In the genomic region with DNA sequence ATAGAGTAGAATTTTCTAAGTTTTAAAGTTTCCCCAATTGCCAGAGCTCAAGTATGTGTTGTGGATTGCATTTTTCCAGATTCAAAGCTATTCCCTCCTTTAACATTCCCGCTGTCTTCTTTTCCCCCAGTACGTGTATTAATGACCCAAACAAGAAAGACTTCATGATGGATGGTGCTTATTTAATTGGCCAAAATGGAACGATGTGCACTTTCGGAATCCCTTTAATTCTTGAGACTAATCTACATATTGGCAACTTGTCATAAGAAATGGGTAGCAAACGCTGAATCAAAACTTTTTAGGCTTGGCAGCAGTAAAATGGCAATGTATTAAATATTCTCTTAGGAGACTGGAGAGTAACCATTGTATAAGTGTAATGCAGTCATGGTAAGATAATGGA, we compare ENCODE assay signal across 32 cellular contexts.
"Had no signal": no experiment of that assay in that cellular context is flagged by ENCODE, and none has a peak within 500 bp of the region (broad histone marks: within the 10 kb centered on the region; RNA-seq: fewer than 3 reads in every experiment).

No MANE protein-coding gene starts in this region.

- H3K27me3 ChIP-seq: MG63 had no signal

- H3K9me3 ChIP-seq: MG63 had no signal

- H3K36me3 ChIP-seq: MG63 had no signal

- DNase-seq: MG63, MM.1S, MV-4-11, NCI-H1048, NCI-H1092, NCI-H1092 treated with DMSO at 0.1 percent for 48 hours, NCI-H1105, NCI-H1105 treated with DMSO at 0.1 percent for 48 hours, NCI-H1417 treated with DMSO at 0.1 percent for 48 hours, NCI-H1436, NCI-H1436 treated with DMSO at 0.1 percent for 48 hours, NCI-H146, NCI-H1694, NCI-H1694 treated with DMSO at 0.1 percent for 48 hours, NCI-H187, NCI-H187 treated with DMSO at 0.1 percent for 48 hours, NCI-H1930, NCI-H2029, NCI-H2029 treated with DMSO at 0.1 percent for 48 hours, NCI-H2081, NCI-H2081 treated with DMSO at 0.1 percent for 48 hours, NCI-H2107, NCI-H2171, NCI-H2171 treated with DMSO at 0.1 percent for 48 hours, NCI-H2227 treated with DMSO at 0.1 percent for 48 hours, NCI-H226, NCI-H446, NCI-H446 treated with DMSO at 0.1 percent for 48 hours, NCI-H510A, NCI-H524, NCI-H524 treated with DMSO at 0.1 percent for 48 hours, NCI-H526 treated with DMSO at 0.1 percent for 48 hours had no signal

- H3K4me3 ChIP-seq: MG63 had no signal
